Comparison of ENCODE assay signal across 18 cellular contexts in genomic region chr4:30770049-30770549, GRCh38. TPM values are rescaled to one million over a fixed set of nuclear protein-coding genes. Genes with fewer than 3 reads are reported as not detected.
A peak's percentile ranks its signal among the peaks of the same experiment; 100 is the strongest.
DNase-seq lines count a peak whose midpoint lies in the region; ATAC-seq and TF ChIP-seq lines count a peak whose summit lies in the region.
"Had no signal": no experiment of that assay in that cellular context is flagged by ENCODE, and none has a peak within 500 bp of the region (broad histone marks: within the 10 kb centered on the region; RNA-seq: fewer than 3 reads in every experiment).

No MANE protein-coding gene starts in this region.

- TF ChIP-seq POLR2A in uterus (IDR thresholded peaks at IDR 0.05): no peak

- ATAC-seq in foreskin keratinocyte: peak; percentile 94
- no peak for ATAC-seq in GM19455 (IDR thresholded peaks at IDR 0.05; ENCODE audit: unreplicated experiment)
- no peak for ATAC-seq in GM21786 (IDR thresholded peaks at IDR 0.05; ENCODE audit: unreplicated experiment)
- ATAC-seq: activated T-cell treated with anti-CD3 and anti-CD28 coated beads, Interleukin-2, amount 50 U/mL, for 4 hours; body of pancreas; GM23338; stimulated activated effector memory CD8-positive, alpha-beta T cell treated with anti-CD3 and anti-CD28 coated beads, Interleukin-12 subunit alpha, Interleukin-12 subunit beta, amount 100 ng/mL, for 72 hours; T-cell had no signal

- no peaks in the 10 kb centered on the region for H3K36me3 ChIP-seq in uterus

- TF ChIP-seq CTCF in foreskin keratinocyte (conservative IDR thresholded peaks at IDR 0.05): no peak
- TF ChIP-seq CTCF in uterus (IDR thresholded peaks at IDR 0.05): no peak

- H3K4me1 ChIP-seq in foreskin keratinocyte (peaks cover 30% of the 10 kb centered on the region), uterus (no peaks in the 10 kb centered on the region)
- H3K4me1 ChIP-seq: body of pancreas had no signal

- intact Hi-C loops in uterus (cut with DNase I; ENCODE audit: low total_unique reads): no loop called here

- no peak overlapping the region for H3K4me3 ChIP-seq in uterus
- H3K4me3 ChIP-seq: body of pancreas, GM23338 had no signal

- H3K27me3 ChIP-seq in foreskin keratinocyte (no peaks in the 10 kb centered on the region), uterus (no peaks in the 10 kb centered on the region)
- H3K27me3 ChIP-seq: body of pancreas had no signal

- H3K27ac ChIP-seq in foreskin keratinocyte (no peak overlapping the region), uterus (no peak overlapping the region)
- H3K27ac ChIP-seq: body of pancreas had no signal

- DNase-seq in A172 (ENCODE audit: low spot score) (peak; percentile 65), HS-5 (ENCODE audit: low read depth) (peak; percentile 20), amniotic epithelial cell (ENCODE audit: low read depth) (peak; percentile 90), foreskin keratinocyte (peak; percentile 90 to 95), uterus (no peak)
- DNase-seq in stimulated activated naive CD4-positive, alpha-beta T cell treated with Interleukin-2 at 50 U/mL for 16 hours (lab: John Stamatoyannopoulos, UW): no peak
- DNase-seq: activated CD4-positive, CD25-positive, alpha-beta regulatory T cell treated with anti-CD3 and anti-CD28 coated beads, Interleukin-2, amount 50 U/mL, for 72 hours; activated T-cell treated with anti-CD3 and anti-CD28 coated beads, Interleukin-2, amount 50 U/mL, for 4 hours; body of pancreas; DMS53; NCI-H1436 treated with DMSO at 0.1 percent for 48 hours; NK-92 treated with Interleukin-12 subunit alpha and Interleukin-12 subunit beta, amount 100 ng/mL, for 24 hours; T-cell had no signal

- no peaks in the 10 kb centered on the region for H3K9me3 ChIP-seq in uterus
- H3K9me3 ChIP-seq: body of pancreas had no signal

RNA-seq across cellular contexts. Expression of gene PCDH7, which starts 49.9 kb away (rescaled TPM):
- 26.1 and 38.6 TPM in 2 replicates for total RNA-seq in A172 (2014; rRNA removed; shearing (Covaris generic))
- total RNA-seq in foreskin keratinocyte: 34.5 and 43.2 TPM in 2 replicates
- 6.7 and 10.9 TPM in 2 replicates for polyA plus RNA-seq in foreskin keratinocyte
- total RNA-seq in uterus: 100 to 1,000 TPM in 1 of 4 donors, 10 to 100 TPM in 3; 38.2 to 135 (median 62.6) TPM
- polyA plus RNA-seq: IgD-negative memory B cell had no signal

Comparison
In these comparisons a context has a peak if more than half of its experiments do, and no peak if none do; other contexts are left out.
1. DNase-seq: peak in A172 (single experiment), HS-5 (single experiment), amniotic epithelial cell (single experiment) and foreskin keratinocyte (2 of 2); none in stimulated activated naive CD4-positive, alpha-beta T cell treated with Interleukin-2 at 50 U/mL for 16 hours (single experiment) and uterus (0 of 2).